In genomic region chr2:10240911-10241610, GRCh38 we compare ENCODE assay signal across 18 cellular contexts.
A peak's percentile ranks its signal among the peaks of the same experiment; 100 is the strongest.
DNase-seq lines count a peak whose midpoint lies in the region; ATAC-seq, FAIRE-seq and TF ChIP-seq lines count a peak whose summit lies in the region.
"Had no signal": no experiment of that assay in that cellular context is flagged by ENCODE, and none has a peak within 500 bp of the region (broad histone marks: within the 10 kb centered on the region; RNA-seq: fewer than 3 reads in every experiment).

No MANE protein-coding gene starts in this region.

- H3K79me2 ChIP-seq in HepG2 (ENCODE audit: insufficient read depth, low read length) = no peaks in the 10 kb centered on the region

- CTCF ChIA-PET in WTC11 (lab: Charles Lee) = interaction anchor here (1.0 to 2.7 kb wide), 5 partner anchors 12 to 194 kb away, joined by 3 to 23 read pairs (median 8); no protein-coding TSS in a partner anchor
- CTCF ChIA-PET in HepG2 (lab: Yijun Ruan, JAX; ENCODE audit: low intra/inter-chr PET ratio, low total read pairs) = no interaction called here

- H3K9ac ChIP-seq in HepG2 (ENCODE audit: insufficient read depth, low read depth, low read length) = no peak overlapping the region

- TF ChIP-seq CTCF in CD14-positive monocyte (IDR thresholded peaks at IDR 0.05) = no peak
- no peak for TF ChIP-seq CTCF in WTC11 (IDR thresholded peaks at IDR 0.05)
- no peak for TF ChIP-seq CTCF in HepG2 (CRISPR knock-in tag; IDR thresholded peaks at IDR 0.05)

- in situ Hi-C loops in HepG2 (cut with HindIII; ENCODE audit: extremely low pct_ligation_motif_present, low pct_unique_long_range_greater_than_20kb) = no loop called here

- DNase-seq in CD14-positive monocyte (ENCODE audit: low spot score) (peak; percentile 38), WTC11 (ENCODE audit: low spot score) (peak; percentile 10), HepG2 (ENCODE audit: low spot score) (no peak), posterior vena cava (ENCODE audit: low spot score) (peak; percentile 78), AML-193 (lab: John Stamatoyannopoulos, UW) (no peak)
- DNase-seq: BE2C; Calu3; CD4-positive, alpha-beta memory T cell; H7; NCI-H1105; NCI-H1694 treated with DMSO at 0.1 percent for 48 hours; NCI-H2107; NCI-H2227 treated with DMSO at 0.1 percent for 48 hours; NCI-H524 had no signal

- POLR2A ChIA-PET in WTC11 (lab: Charles Lee) (no interaction called here), HepG2 (lab: Yijun Ruan, JAX) (no interaction called here)

- H3K4me3 ChIP-seq in HepG2 (replicated peaks in 1 of 3; ENCODE audit: insufficient read depth in 1 of 3, low read depth in 2 of 3, low read length in 3 of 3) = no peak overlapping the region

- H4K20me1 ChIP-seq in HepG2 (ENCODE audit: insufficient read depth, low read length) = no peaks in the 10 kb centered on the region

- H3K9me3 Mint-ChIP-seq in CD14-positive monocyte (peaks cover 0 to 2% (median 0%) of the 10 kb centered on the region in 7 donors), WTC11 (no peaks in the 10 kb centered on the region)
- H3K9me3 Mint-ChIP-seq: CD4-positive, alpha-beta memory T cell; IgD-negative memory B cell had no signal

- TF ChIP-seq EP300 in HepG2 (IDR thresholded peaks at IDR 0.05; ENCODE audit: low read depth in 2 of 2, low read length in 2 of 2) (no peak), HepG2 (CRISPR knock-in tag; IDR thresholded peaks at IDR 0.05; ENCODE audit: borderline replicate concordance) (no peak)

- intact Hi-C loops in CD14-positive monocyte (cut with micrococcal nuclease) = no loop called here
- intact Hi-C loops in HepG2 (cut with micrococcal nuclease; ENCODE audit: unreplicated experiment) = no loop called here
- intact Hi-C loops in posterior vena cava (cut with DNase I) = no loop called here

- BruUV-seq in HepG2 (replicated peaks; lab: Mats Ljungman, UMichigan) = no TSS peak

- H3K4me3 Mint-ChIP-seq in CD14-positive monocyte (peak overlapping the region in 1 of 2 donors; percentile 51), WTC11 (no peak overlapping the region)
- H3K4me3 Mint-ChIP-seq: CD4-positive, alpha-beta memory T cell; IgD-negative memory B cell had no signal

- no peaks in the 10 kb centered on the region for H3K36me3 ChIP-seq in HepG2 (replicated peaks in 1 of 2; ENCODE audit: control insufficient read depth in 1 of 2, insufficient read depth in 2 of 2, low read length in 2 of 2)
- H3K36me3 ChIP-seq: BE2C had no signal

- peaks cover 9% of the 10 kb centered on the region for H3K4me1 Mint-ChIP-seq in CD14-positive monocyte
- H3K4me1 Mint-ChIP-seq in WTC11 = no peaks in the 10 kb centered on the region
- H3K4me1 Mint-ChIP-seq: CD4-positive, alpha-beta memory T cell; IgD-negative memory B cell had no signal

- no peak for TF ChIP-seq POLR2A in HepG2 (IDR thresholded peaks at IDR 0.05; ENCODE audit: insufficient read depth in 1 of 2, low read depth in 2 of 2, low read length in 2 of 2)

- no peak for FAIRE-seq in HepG2 (lab: Jason Lieb, UNC)
- FAIRE-seq: GM19239 had no signal

- H3K27me3 ChIP-seq in HepG2 (ENCODE audit: control insufficient read depth in 1 of 2, insufficient read depth in 2 of 2, low read length in 2 of 2) = peaks cover 30 to 93% of the 10 kb centered on the region in 2 experiments
- H3K27me3 ChIP-seq: BE2C had no signal

- 0 out of 2 replicates have a peak, but pooled peaks cover 5% of the 10 kb centered on the region for H3K4me1 ChIP-seq in HepG2 (ENCODE audit: insufficient read depth, low read length)
- H3K4me1 ChIP-seq: BE2C had no signal

- 35% methylated on average over 18 of the region's 21 CpGs for WGBS in HepG2 (ENCODE audit: low lambda C conversion rate)

- H3K36me3 Mint-ChIP-seq in CD14-positive monocyte = peaks cover 0 to 3% of the 10 kb centered on the region in 2 donors
- no peaks in the 10 kb centered on the region for H3K36me3 Mint-ChIP-seq in WTC11
- H3K36me3 Mint-ChIP-seq: CD4-positive, alpha-beta memory T cell; IgD-negative memory B cell had no signal

- no peak overlapping the region for H3K27ac ChIP-seq in HepG2 (ENCODE audit: extremely low read length, insufficient read depth, low read length)

- H3K27ac Mint-ChIP-seq in CD14-positive monocyte (peak overlapping the region in 6 of 7 donors; percentile 72 to 93 (median 80)), WTC11 (no peak overlapping the region)
- H3K27ac Mint-ChIP-seq: CD4-positive, alpha-beta memory T cell; IgD-negative memory B cell had no signal

- H3K9me3 ChIP-seq in HepG2 (ENCODE audit: low read length) = no peaks in the 10 kb centered on the region
- H3K9me3 ChIP-seq: BE2C had no signal

- ATAC-seq in WTC11 (no peak), HepG2 (no peak), GM21381 (IDR thresholded peaks at IDR 0.05; ENCODE audit: unreplicated experiment) (no peak), HG02610 (IDR thresholded peaks at IDR 0.05; ENCODE audit: unreplicated experiment) (no peak)

- H3K27me3 Mint-ChIP-seq in CD14-positive monocyte (ENCODE audit: low read depth in 3 of 3) = peaks cover 6 to 16% (median 9%) of the 10 kb centered on the region in 3 donors
- H3K27me3 Mint-ChIP-seq in WTC11 (ENCODE audit: low read depth) = no peaks in the 10 kb centered on the region

- H3K4me2 ChIP-seq in HepG2 (ENCODE audit: low read depth, low read length) = no peak overlapping the region

- no peak for TF ChIP-seq RAD21 in HepG2 (CRISPR knock-in tag; IDR thresholded peaks at IDR 0.05)

- no peak overlapping the region for H2AFZ ChIP-seq in HepG2 (ENCODE audit: low read length)

TF ChIP-seq in WTC11, 78 proteins besides CTCF, POLR2A, EP300 and RAD21 (continues in another document):
- TF ChIP-seq ZNF219 (CRISPR knock-in tag; IDR thresholded peaks at IDR 0.05; ENCODE audit: borderline replicate concordance) (no peak), SMAD3 (CRISPR knock-in tag; IDR thresholded peaks at IDR 0.05; ENCODE audit: borderline replicate concordance) (no peak), GRHL2 (CRISPR knock-in tag; IDR thresholded peaks at IDR 0.05; ENCODE audit: insufficient replicate concordance, severe bottlenecking) (no peak), PRRX2 (CRISPR knock-in tag; IDR thresholded peaks at IDR 0.05) (no peak), AR (CRISPR knock-in tag; IDR thresholded peaks at IDR 0.05) (no peak), ZNF121 (CRISPR knock-in tag; IDR thresholded peaks at IDR 0.05) (no peak), ZNF263 (CRISPR knock-in tag; IDR thresholded peaks at IDR 0.05; ENCODE audit: low read depth) (no peak), TP53 (CRISPR knock-in tag; IDR thresholded peaks at IDR 0.05) (no peak), ETV6 (CRISPR knock-in tag; IDR thresholded peaks at IDR 0.05) (no peak)

TF ChIP-seq in HepG2, 621 proteins besides CTCF, POLR2A, EP300 and RAD21 (continues in another document):
- TF ChIP-seq SUZ12 (IDR thresholded peaks at IDR 0.05; ENCODE audit: low read depth, low read length) (no peak), ZNF512 (CRISPR knock-in tag; IDR thresholded peaks at IDR 0.05) (no peak), GLI4 (CRISPR knock-in tag; IDR thresholded peaks at IDR 0.05; ENCODE audit: borderline replicate concordance) (no peak), HIC2 (CRISPR knock-in tag; IDR thresholded peaks at IDR 0.05; ENCODE audit: low read depth) (0 out of 2 replicates have a peak, but pooled peaks have one; percentile 22), ZNF547 (CRISPR knock-in tag; IDR thresholded peaks at IDR 0.05) (no peak), ZNF205 (CRISPR knock-in tag; IDR thresholded peaks at IDR 0.05) (no peak), ZBTB21 (CRISPR knock-in tag; IDR thresholded peaks at IDR 0.05) (no peak), MLX (CRISPR knock-in tag; IDR thresholded peaks at IDR 0.05) (no peak), KLF12 (CRISPR knock-in tag; IDR thresholded peaks at IDR 0.05; ENCODE audit: borderline replicate concordance) (no peak)

Comparison
In these comparisons a context has a peak if more than half of its experiments do, and no peak if none do; other contexts are left out.
1. DNase-seq: peak in CD14-positive monocyte (single experiment), WTC11 (single experiment) and posterior vena cava (single experiment); none in HepG2 (single experiment) and AML-193 (0 of 2).